27 cellular contexts compared by ENCODE assay signal in genomic region chr5:5919411-5919810, GRCh38.
"Had no signal": no experiment of that assay in that cellular context is flagged by ENCODE, and none has a peak within 500 bp of the region (broad histone marks: within the 10 kb centered on the region; RNA-seq: fewer than 3 reads in every experiment).

No MANE protein-coding gene starts in this region.

- H3K27ac ChIP-seq: colonic mucosa, coronary artery, dorsolateral prefrontal cortex, epithelial cell of prostate, esophagus muscularis mucosa, esophagus squamous epithelium, foreskin keratinocyte, gastrocnemius medialis, gastroesophageal sphincter, heart left ventricle, heart right ventricle, hepatocyte had no signal

- H3K79me2 ChIP-seq: hepatocyte had no signal

- H3K4me2 ChIP-seq: hepatocyte had no signal

- H3K4me1 ChIP-seq: colonic mucosa, esophagus muscularis mucosa, esophagus squamous epithelium, foreskin keratinocyte, gastrocnemius medialis, gastroesophageal sphincter, heart left ventricle, heart right ventricle had no signal

- H3K27me3 ChIP-seq: colonic mucosa, esophagus muscularis mucosa, esophagus squamous epithelium, foreskin keratinocyte, gastrocnemius medialis, gastroesophageal sphincter, heart left ventricle, heart right ventricle, hepatocyte had no signal

- H2AFZ ChIP-seq: hepatocyte had no signal

- FAIRE-seq: endometrium, endothelial cell of umbilical vein, frontal cortex had no signal

- DNase-seq: colonic mucosa; cortex of kidney; dermis blood vessel endothelial cell; dorsolateral prefrontal cortex; effector CD4-positive, alpha-beta T cell; effector CD8-positive, alpha-beta T cell; effector memory CD4-positive, alpha-beta T cell; effector memory CD8-positive, alpha-beta T cell; endodermal cell; erythroblast; esophagus squamous epithelium; foreskin fibroblast; foreskin keratinocyte; foreskin melanocyte; gastrocnemius medialis; glutamatergic neuron; heart left ventricle; heart right ventricle had no signal

- ATAC-seq: effector memory CD8-positive, alpha-beta T cell; esophagus mucosa; foreskin keratinocyte; gastrocnemius medialis; gastroesophageal sphincter; heart left ventricle; heart right ventricle had no signal

- H3K36me3 ChIP-seq: colonic mucosa, esophagus muscularis mucosa, esophagus squamous epithelium, gastrocnemius medialis, gastroesophageal sphincter, heart left ventricle, heart right ventricle had no signal

- H3K4me3 ChIP-seq: colonic mucosa, coronary artery, dorsolateral prefrontal cortex, esophagus muscularis mucosa, esophagus squamous epithelium, gastrocnemius medialis, gastroesophageal sphincter, heart left ventricle, heart right ventricle, hepatocyte had no signal

- H3K9me3 ChIP-seq: colonic mucosa, esophagus muscularis mucosa, esophagus squamous epithelium, gastrocnemius medialis, gastroesophageal sphincter, heart left ventricle, heart right ventricle had no signal
